ENCODE assay signal across 21 cellular contexts in the genomic region with DNA sequence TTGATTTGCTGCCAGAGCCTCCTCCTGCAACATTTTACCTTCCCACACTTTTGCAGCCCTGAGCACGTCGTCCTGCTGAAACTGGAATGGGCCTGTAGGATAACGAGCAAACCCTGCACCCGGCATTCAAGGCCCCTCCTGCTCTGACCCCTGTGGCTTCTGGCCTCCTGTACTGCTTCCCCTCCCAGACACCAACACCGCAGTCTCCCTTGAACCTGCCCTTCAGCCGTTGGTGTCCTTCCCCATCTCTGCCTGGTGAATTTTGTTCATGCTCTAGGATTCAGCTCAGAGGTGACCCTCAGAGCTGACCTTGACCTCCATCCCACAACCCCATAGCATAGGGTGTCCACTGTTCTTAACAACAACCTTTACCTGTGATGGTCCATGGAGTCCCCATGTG.
"Had no signal": no experiment of that assay in that cellular context is flagged by ENCODE, and none has a peak within 500 bp of the region (broad histone marks: within the 10 kb centered on the region; RNA-seq: fewer than 3 reads in every experiment).

No MANE protein-coding gene starts in this region.

- H3K9me3 Mint-ChIP-seq: naive thymus-derived CD8-positive, alpha-beta T cell; neural progenitor cell had no signal

- H3K4me1 ChIP-seq: gastrocnemius medialis, neural progenitor cell, pancreas had no signal

- H3K36me3 Mint-ChIP-seq: neural progenitor cell had no signal

- H3K9me3 ChIP-seq: gastrocnemius medialis, heart right ventricle, mucosa of descending colon, pancreas, suprapubic skin, tibial artery had no signal

- H3K9ac ChIP-seq: neural progenitor cell had no signal

- H2AFZ ChIP-seq: neural progenitor cell had no signal

- DNase-seq: effector CD8-positive, alpha-beta T cell; gastrocnemius medialis; heart right ventricle; hypothalamus; islet precursor cell; mucosa of descending colon; naive thymus-derived CD8-positive, alpha-beta T cell; nucleus accumbens; pancreas; right cardiac atrium; small intestine; stimulated activated CD4-positive, alpha-beta T cell treated with anti-CD3 and anti-CD28 coated beads, Interleukin-12 subunit alpha, Interleukin-12 subunit beta, amount 100 ng/mL, for 4 hours; stimulated activated naive CD4-positive, alpha-beta T cell treated with Interleukin-2 at 50 U/mL for 16 hours; tibial artery had no signal

- H3K4me1 Mint-ChIP-seq: neural progenitor cell had no signal

- H3K27ac ChIP-seq: coronary artery, gastrocnemius medialis, heart right ventricle, neural progenitor cell, pancreas, suprapubic skin, tibial artery had no signal

- H3K4me3 ChIP-seq: coronary artery, gastrocnemius medialis, heart right ventricle, mucosa of descending colon, neural progenitor cell, pancreas, suprapubic skin, tibial artery had no signal

- H3K4me2 ChIP-seq: neural progenitor cell had no signal

- FAIRE-seq: endometrium, pancreas, small intestine had no signal

- H3K27me3 ChIP-seq: neural progenitor cell had no signal

- H3K4me3 Mint-ChIP-seq: naive thymus-derived CD8-positive, alpha-beta T cell; neural progenitor cell had no signal

- H3K27ac Mint-ChIP-seq: neural progenitor cell, progenitor cell of endocrine pancreas had no signal

- H3K36me3 ChIP-seq: gastrocnemius medialis, heart right ventricle, neural progenitor cell, pancreas, suprapubic skin, tibial artery had no signal

- ATAC-seq: esophagus mucosa; gastrocnemius medialis; heart right ventricle; left lobe of liver; mucosa of descending colon; naive thymus-derived CD8-positive, alpha-beta T cell; pancreas; right cardiac atrium had no signal
